ENCODE assay signal across 8 cellular contexts in genomic region chr16:58494981-58495860, GRCh38. TPM values are rescaled to one million over a fixed set of nuclear protein-coding genes. Genes with fewer than 3 reads are reported as not detected.
A peak's percentile ranks its signal among the peaks of the same experiment; 100 is the strongest.
DNase-seq lines count a peak whose midpoint lies in the region; ATAC-seq, FAIRE-seq and TF ChIP-seq lines count a peak whose summit lies in the region.

No MANE protein-coding gene starts in this region.

- H3K9me3 ChIP-seq in tibial nerve: no peaks in the 10 kb centered on the region

- FAIRE-seq in HTR-8/SVneo (lab: Jason Lieb, UNC): peak; percentile 92

- 14 to 17% methylated on average over 17 to 21 of the region's 21 CpGs for whole genome bisulfite sequencing in tibial nerve, 2 donors

- ATAC-seq in GM21381 (IDR thresholded peaks at IDR 0.05; ENCODE audit: unreplicated experiment): peak; percentile 65

- DNase-seq in COLO668 (lab: John Stamatoyannopoulos, UW; ENCODE audit: unreplicated experiment): peak; percentile 85
- peak; percentile 66 for DNase-seq in HTR-8/SVneo (ENCODE audit: insufficient read length, low spot score)
- peak; percentile 66 for DNase-seq in NOMO-1 treated with DMSO at 0.1 percent for 48 hours (lab: John Stamatoyannopoulos, UW; ENCODE audit: unreplicated experiment)
- peak; percentile 72 to 77 for DNase-seq in activated T-cell treated with anti-CD3 and anti-CD28 coated beads, Interleukin-2, amount 50 U/mL, for 48 hours
- DNase-seq in fibroblast of villous mesenchyme (ENCODE audit: low read depth): peak; percentile 93
- peak; percentile 81 for DNase-seq in nephron progenitor cell
- peak; percentile 81 to 88 for DNase-seq in tibial nerve (ENCODE audit: low spot score in 2 of 2)

- peak; percentile 63 for TF ChIP-seq CTCF in fibroblast of villous mesenchyme (IDR thresholded peaks at IDR 0.05; ENCODE audit: insufficient read depth, low read depth, low read length)
- TF ChIP-seq CTCF in nephron progenitor cell (IDR thresholded peaks at IDR 0.05): peak; percentile 44
- TF ChIP-seq CTCF in tibial nerve (IDR thresholded peaks at IDR 0.05): peak; percentile 27 to 57 (median 49)

- H3K9me3 Mint-ChIP-seq in nephron progenitor cell: no peaks in the 10 kb centered on the region

- no peaks in the 10 kb centered on the region for H3K36me3 ChIP-seq in tibial nerve

- TF ChIP-seq EP300 in tibial nerve (IDR thresholded peaks at IDR 0.05): peak in 1 of 2 donors; percentile 17

- peak overlapping the region; percentile 23 for H3K4me3 Mint-ChIP-seq in nephron progenitor cell

- peaks cover 0 to 20% (median 5%) of the 10 kb centered on the region in 4 donors for H3K4me1 ChIP-seq in tibial nerve

- peaks cover 7% of the 10 kb centered on the region for H3K27me3 Mint-ChIP-seq in nephron progenitor cell (ENCODE audit: low read depth, poor library complexity)

- no peak for TF ChIP-seq POLR2A in tibial nerve (IDR thresholded peaks at IDR 0.05)

- H3K4me1 Mint-ChIP-seq in nephron progenitor cell: peaks cover 47% of the 10 kb centered on the region

- H3K27ac ChIP-seq in tibial nerve: peak overlapping the region in 3 of 4 donors; percentile 58 to 93 (median 83)

- H3K36me3 Mint-ChIP-seq in nephron progenitor cell (ENCODE audit: low read depth): no peaks in the 10 kb centered on the region

- H3K4me3 ChIP-seq in fibroblast of villous mesenchyme (ENCODE audit: low read depth, low read length) (no peak overlapping the region), tibial nerve (peak overlapping the region in 1 of 4 donors; percentile 23)

- peaks cover 0 to 5% of the 10 kb centered on the region in 2 donors for H3K27me3 ChIP-seq in tibial nerve

- H3K27ac Mint-ChIP-seq in nephron progenitor cell: peak overlapping the region; percentile 92

RNA-seq across cellular contexts. Expression of gene NDRG4, which starts 4.7 kb away (rescaled TPM):
- 8.6 and 15.1 TPM in 2 replicates for total RNA-seq in fibroblast of villous mesenchyme
- 10 to 100 TPM in 1 of 4 donors, 1 to 10 TPM in 3; 3.9 to 12.6 (median 5.9) TPM for total RNA-seq in tibial nerve

RNA-seq across cellular contexts. Expression of gene SETD6, which starts 20.1 kb away (rescaled TPM):
- total RNA-seq in fibroblast of villous mesenchyme (8.2 and 8.7 TPM in 2 replicates), tibial nerve (10 to 100 TPM; 41.0 to 82.5 (median 45.2) TPM)
